Comparison of ENCODE assay signal across 8 cellular contexts in the genomic region with DNA sequence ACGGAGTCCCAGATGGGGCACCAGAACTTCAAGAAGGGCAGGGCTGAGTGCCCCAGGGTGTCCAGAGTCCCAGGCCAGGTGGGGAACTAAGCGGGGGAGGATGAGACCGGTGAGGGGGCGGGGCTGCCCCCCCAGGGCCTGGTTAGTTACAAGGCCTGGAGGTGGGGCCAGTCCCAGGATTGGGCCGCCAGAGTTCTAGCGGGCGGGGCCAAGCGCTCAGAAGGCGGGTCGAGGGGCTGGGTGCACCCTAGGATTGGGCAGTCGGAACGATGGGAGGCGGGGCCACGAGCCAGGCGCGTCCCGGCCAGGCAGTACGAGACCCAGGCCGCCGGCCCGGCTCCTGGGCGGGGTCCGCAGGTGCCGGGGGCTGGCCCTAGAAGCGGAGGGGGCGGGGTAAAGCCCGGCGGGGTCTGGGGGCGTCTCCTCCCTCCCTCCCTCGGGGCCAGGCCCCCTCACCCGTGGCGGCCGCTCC. TPM values are rescaled to one million over a fixed set of nuclear protein-coding genes. Genes with fewer than 3 reads are reported as not detected.
A peak's percentile ranks its signal among the peaks of the same experiment; 100 is the strongest.
DNase-seq lines count a peak whose midpoint lies in the region; ATAC-seq and TF ChIP-seq lines count a peak whose summit lies in the region.

No MANE protein-coding gene starts in this region.

- TF ChIP-seq CTCF in C4-2B (conservative IDR thresholded peaks at IDR 0.05), result no peak
- no peak for TF ChIP-seq CTCF in lower leg skin (IDR thresholded peaks at IDR 0.05)

- WGBS in lower leg skin, 2 donors, result 1 to 2% methylated on average over 6 of the region's 33 CpGs

- peak; percentile 91 for DNase-seq in NCI-H748 (lab: John Stamatoyannopoulos, UW; ENCODE audit: unreplicated experiment)
- peak; percentile 99 for DNase-seq in activated CD4-positive, alpha-beta T cell treated with anti-CD3 and anti-CD28 coated beads, Interleukin-2, amount 50 U/mL, for 48 hours
- DNase-seq in dermis microvascular lymphatic vessel endothelial cell (ENCODE audit: low read depth in 2 of 2), result peak; percentile 89 to 98
- peak; percentile 95 to 99 for DNase-seq in lower leg skin (ENCODE audit: low spot score in 2 of 2)
- peak; percentile 95 to 96 for DNase-seq in stimulated activated CD4-positive, alpha-beta T cell treated with anti-CD3 and anti-CD28 coated beads, Interleukin-4, amount 100 ng/mL, for 4 hours

- no peak for TF ChIP-seq POLR2A in lower leg skin (IDR thresholded peaks at IDR 0.05)

- intact Hi-C loops in lower leg skin (cut with DNase I; ENCODE audit: low total_unique reads), result no loop called here

- ATAC-seq in GM19438 (IDR thresholded peaks at IDR 0.05; ENCODE audit: low read depth, unreplicated experiment) (peak; percentile 87), HG03565 (IDR thresholded peaks at IDR 0.05; ENCODE audit: unreplicated experiment) (peak; percentile 89)

- H3K4me3 ChIP-seq in lower leg skin (ENCODE audit: low read depth, poor library complexity, severe bottlenecking), result peak overlapping the region; percentile 73

- H3K27ac ChIP-seq in C4-2B, result peak overlapping the region; percentile 92

RNA-seq across cellular contexts. Expression of a gene that starts 0.6 kb away (rescaled TPM):
- total RNA-seq in dermis microvascular lymphatic vessel endothelial cell, result 5.3 and 5.4 TPM in 2 replicates
- total RNA-seq in lower leg skin, result 10 to 100 TPM in 3 of 4 donors, 1 to 10 TPM in 1; 8.4 to 16.9 (median 11.6) TPM

RNA-seq across cellular contexts. Expression of a gene that starts 23.9 kb away (rescaled TPM):
- total RNA-seq in dermis microvascular lymphatic vessel endothelial cell (22.4 and 22.6 TPM in 2 replicates), lower leg skin (10 to 100 TPM; 55.9 to 82.8 (median 57.7) TPM)

RNA-seq across cellular contexts. Expression of a gene that starts 24.2 kb away (rescaled TPM):
- total RNA-seq in dermis microvascular lymphatic vessel endothelial cell (not detected in 2 replicates), lower leg skin (not detected)

RNA-seq across cellular contexts. Expression of a gene that starts 33.6 kb away (rescaled TPM):
- total RNA-seq in dermis microvascular lymphatic vessel endothelial cell (not detected in 2 replicates), lower leg skin (10 to 100 TPM in 3 of 4 donors, 1 to 10 TPM in 1; 7.7 to 72.3 (median 19.7) TPM)

RNA-seq across cellular contexts. Expression of a gene that starts 54.0 kb away (rescaled TPM):
- total RNA-seq in dermis microvascular lymphatic vessel endothelial cell (23.8 and 24.1 TPM in 2 replicates), lower leg skin (10 to 100 TPM; 22.3 to 41.5 (median 35.4) TPM)

Comparison
In these comparisons a context has a peak if more than half of its experiments do, and no peak if none do; other contexts are left out.
1. Peak in every context shown above with its lines: DNase-seq, ATAC-seq, H3K4me3 ChIP-seq and H3K27ac ChIP-seq.